ENCODE assay signal across 23 cellular contexts in the genomic region with DNA sequence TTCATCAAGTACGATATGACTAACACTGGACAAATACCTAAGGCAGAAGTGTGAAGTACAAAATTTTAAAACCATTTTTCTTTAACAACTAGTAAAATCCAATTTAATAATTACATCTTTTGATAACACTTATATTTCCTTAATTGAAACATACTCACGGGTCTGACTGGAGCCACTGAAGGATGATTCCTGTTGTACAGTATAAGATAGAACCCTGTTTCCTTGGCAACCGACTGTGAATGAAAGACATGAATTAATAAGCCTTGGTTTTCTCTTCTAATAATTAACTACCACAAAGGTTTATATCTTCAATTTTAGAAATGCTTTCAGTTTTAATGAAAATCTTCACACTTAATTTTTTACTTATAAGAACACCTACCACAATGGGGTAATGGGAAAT. TPM values are rescaled to one million over a fixed set of nuclear protein-coding genes. Genes with fewer than 3 reads are reported as not detected.
DNase-seq lines count a peak whose midpoint lies in the region; ATAC-seq and TF ChIP-seq lines count a peak whose summit lies in the region.
"Had no signal": no experiment of that assay in that cellular context is flagged by ENCODE, and none has a peak within 500 bp of the region (broad histone marks: within the 10 kb centered on the region; RNA-seq: fewer than 3 reads in every experiment).

No MANE protein-coding gene starts in this region.

- H3K27me3 Mint-ChIP-seq in activated T-helper 17 cell treated with anti-CD3 and anti-CD28 coated beads, Interleukin-2, amount 50 U/mL, for 72 hours = no peaks in the 10 kb centered on the region

- H3K4me1 ChIP-seq in BE2C (peaks cover 38% of the 10 kb centered on the region), gastrocnemius medialis (no peaks in the 10 kb centered on the region)
- H3K4me1 ChIP-seq: right atrium auricular region, upper lobe of right lung had no signal

- peak; percentile 8 for DNase-seq in BE2C
- no peak for DNase-seq in HuH-7 (ENCODE audit: low spot score)
- no peak for DNase-seq in KG1 (lab: John Stamatoyannopoulos, UW)
- no peak for DNase-seq in gastrocnemius medialis
- DNase-seq in dorsolateral prefrontal cortex = no peak
- DNase-seq: activated T-cell treated with anti-CD3 and anti-CD28 coated beads, Interleukin-2, amount 50 U/mL, for 48 hours; cerebellar nuclear complex; effector memory CD4-positive, alpha-beta T cell; left cardiac atrium; mesenchymal stem cell; NCI-H1436; NCI-H524; occipital lobe; upper lobe of right lung had no signal

- ATAC-seq in GM21381 (IDR thresholded peaks at IDR 0.05; ENCODE audit: unreplicated experiment) (peak; percentile 58), HG03139 (IDR thresholded peaks at IDR 0.05; ENCODE audit: unreplicated experiment) (peak; percentile 70), gastrocnemius medialis (no peak)
- no peak for ATAC-seq in activated T-helper 17 cell treated with anti-CD3 and anti-CD28 coated beads, Interleukin-2, amount 50 U/mL, for 72 hours (replicated peaks)
- ATAC-seq: activated CD4-positive, CD25-positive, alpha-beta regulatory T cell treated with anti-CD3 and anti-CD28 coated beads, Interleukin-2, amount 50 U/mL, for 24 hours; activated naive CD4-positive, alpha-beta T cell treated with anti-CD3 and anti-CD28 coated beads, Interleukin-2, amount 50 U/mL, for 72 hours; HepG2; left cardiac atrium; upper lobe of right lung had no signal

- TF ChIP-seq CTCF in BE2C (IDR thresholded peaks at IDR 0.05; ENCODE audit: low read depth, low read length) (no peak), gastrocnemius medialis (IDR thresholded peaks at IDR 0.05 in 4 of 5, conservative IDR thresholded peaks at IDR 0.05 in 1 of 5) (no peak), dorsolateral prefrontal cortex (IDR thresholded peaks at IDR 0.05 in 54 of 56, conservative IDR thresholded peaks at IDR 0.05 in 2 of 56; ENCODE audit: low read depth in 1 of 56, partially characterized antibody in 56 of 56) (no peak)

- no peak overlapping the region for H3K4me3 Mint-ChIP-seq in activated T-helper 17 cell treated with anti-CD3 and anti-CD28 coated beads, Interleukin-2, amount 50 U/mL, for 72 hours

- in situ Hi-C loops in gastrocnemius medialis (cut with MboI; ENCODE audit: low sequenced_read_pairs in 4 of 4) = no loop called here

- H3K4me1 Mint-ChIP-seq in activated T-helper 17 cell treated with anti-CD3 and anti-CD28 coated beads, Interleukin-2, amount 50 U/mL, for 72 hours = peaks cover 11% of the 10 kb centered on the region

- H3K4me3 ChIP-seq in BE2C (ENCODE audit: low read depth, low read length) = no peak overlapping the region
- H3K4me3 ChIP-seq in gastrocnemius medialis = no peak overlapping the region
- no peak overlapping the region for H3K4me3 ChIP-seq in dorsolateral prefrontal cortex
- H3K4me3 ChIP-seq: esophagus muscularis mucosa, right atrium auricular region, upper lobe of right lung had no signal

- H3K9me3 ChIP-seq in BE2C (peaks cover 4% of the 10 kb centered on the region; the same call in 1 of the 2 replicates), gastrocnemius medialis (no peaks in the 10 kb centered on the region)
- H3K9me3 ChIP-seq: esophagus muscularis mucosa, right atrium auricular region, upper lobe of right lung had no signal

- peak overlapping the region; percentile 20 for H3K27ac Mint-ChIP-seq in activated T-helper 17 cell treated with anti-CD3 and anti-CD28 coated beads, Interleukin-2, amount 50 U/mL, for 72 hours

- H3K27ac ChIP-seq in gastrocnemius medialis (no peak overlapping the region), dorsolateral prefrontal cortex (no peak overlapping the region)
- H3K27ac ChIP-seq: C4-2B, esophagus muscularis mucosa, right atrium auricular region, upper lobe of right lung had no signal

- peaks cover 99% of the 10 kb centered on the region for H3K36me3 Mint-ChIP-seq in activated T-helper 17 cell treated with anti-CD3 and anti-CD28 coated beads, Interleukin-2, amount 50 U/mL, for 72 hours (ENCODE audit: low read depth)

- H3K36me3 ChIP-seq in BE2C = peaks cover 96% of the 10 kb centered on the region
- H3K36me3 ChIP-seq in gastrocnemius medialis = peaks cover 7 to 80% of the 10 kb centered on the region in 2 donors

- intact Hi-C loops in gastrocnemius medialis (cut with DNase I; ENCODE audit: low total_unique reads) (no loop called here), dorsolateral prefrontal cortex (cut with DNase I) (no loop called here)

- TF ChIP-seq POLR2A in gastrocnemius medialis (IDR thresholded peaks at IDR 0.05) = no peak

- H3K27me3 ChIP-seq in BE2C = no peaks in the 10 kb centered on the region
- H3K27me3 ChIP-seq in gastrocnemius medialis = no peaks in the 10 kb centered on the region
- H3K27me3 ChIP-seq in dorsolateral prefrontal cortex = no peaks in the 10 kb centered on the region
- H3K27me3 ChIP-seq: esophagus muscularis mucosa, right atrium auricular region, upper lobe of right lung had no signal

- H3K9me3 Mint-ChIP-seq in activated T-helper 17 cell treated with anti-CD3 and anti-CD28 coated beads, Interleukin-2, amount 50 U/mL, for 72 hours = no peaks in the 10 kb centered on the region
- H3K9me3 Mint-ChIP-seq: activated naive CD4-positive, alpha-beta T cell treated with anti-CD3 and anti-CD28 coated beads, Interleukin-2, amount 50 U/mL, for 72 hours had no signal

RNA-seq across cellular contexts. Expression of gene DHX36, which starts 19.4 kb away (rescaled TPM):
- 47.8 TPM for polyA plus RNA-seq in BE2C (2012; ENCODE audit: insufficient read depth, insufficient read length, low read depth)
- 10 to 100 TPM; 54.5 to 77.7 TPM for total RNA-seq in activated T-helper 17 cell treated with anti-CD3 and anti-CD28 coated beads, Interleukin-2, amount 50 U/mL, for 72 hours
- 100 to 1,000 TPM in 2 of 4 donors, 10 to 100 TPM in 2; 59.0 to 211 (median 143) TPM for total RNA-seq in gastrocnemius medialis
- total RNA-seq in dorsolateral prefrontal cortex = 100 to 1,000 TPM in 6 of 120 experiments, 10 to 100 TPM in 114; 49.3 to 112 (median 84.4) TPM

Comparison
In these comparisons a context has a peak if more than half of its experiments do, and no peak if none do; other contexts are left out.
1. ATAC-seq: peak in GM21381 (single experiment) and HG03139 (single experiment); none in activated T-helper 17 cell treated with anti-CD3 and anti-CD28 coated beads, Interleukin-2, amount 50 U/mL, for 72 hours (single experiment) and gastrocnemius medialis (0 of 2).